1 cellular context compared by ENCODE assay signal in the genomic region with DNA sequence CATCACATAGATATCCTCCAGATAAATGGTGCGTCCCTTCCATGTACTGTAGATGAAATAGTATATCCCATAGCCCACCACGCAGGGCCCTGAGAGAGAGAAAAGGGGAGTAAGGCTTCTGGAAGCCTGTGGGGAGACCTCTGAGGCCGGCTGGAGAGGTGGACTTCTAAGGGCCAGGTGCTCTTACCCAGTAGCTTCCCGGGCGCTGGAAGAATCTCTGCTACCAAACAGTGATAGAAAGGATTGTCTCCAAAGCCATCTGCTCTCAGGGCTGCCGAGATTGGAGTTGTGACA.
TF ChIP-seq lines count a peak whose summit lies in the region.

No MANE protein-coding gene starts in this region.

TF ChIP-seq in HepG2, 621 proteins besides CTCF, POLR2A, EP300 and RAD21:
- TF ChIP-seq ARNT2 (CRISPR knock-in tag; IDR thresholded peaks at IDR 0.05; ENCODE audit: low read depth) (0 out of 2 replicates have a peak, but pooled peaks have one; percentile 3), ZNF501 (CRISPR knock-in tag; IDR thresholded peaks at IDR 0.05) (no peak)
